12 cellular contexts compared by ENCODE assay signal in genomic region chr1:28326980-28327379, GRCh38. TPM values are rescaled to one million over a fixed set of nuclear protein-coding genes. Genes with fewer than 3 reads are reported as not detected.
DNase-seq lines count a peak whose midpoint lies in the region; ATAC-seq and TF ChIP-seq lines count a peak whose summit lies in the region.
"Had no signal": no experiment of that assay in that cellular context is flagged by ENCODE, and none has a peak within 500 bp of the region (broad histone marks: within the 10 kb centered on the region; RNA-seq: fewer than 3 reads in every experiment).

No MANE protein-coding gene starts in this region.

- peaks cover 26 to 45% of the 10 kb centered on the region in 2 donors for H3K4me1 Mint-ChIP-seq in stimulated activated naive B cell treated with anti-CD40 and anti-IgM and Interleukin-4, amounts not matched to agents 10 μg/mL and 1 μg/mL and 100 μg/mL, for 72 hours
- H3K4me1 Mint-ChIP-seq in effector memory CD8-positive, alpha-beta T cell (ENCODE audit: low read depth in 2 of 2): peaks cover 13% of the 10 kb centered on the region in 2 donors

- BruUV-seq in PC-3 (replicated peaks; lab: Mats Ljungman, UMichigan): no TSS peak

- peaks cover 12% of the 10 kb centered on the region for H3K79me2 ChIP-seq in PC-3 (ENCODE audit: low read length)

- TF ChIP-seq CTCF in PC-3 (conservative IDR thresholded peaks at IDR 0.05; ENCODE audit: low read depth, low read length): no peak

- H4K20me1 ChIP-seq in PC-3 (ENCODE audit: low read length): no peaks in the 10 kb centered on the region

- CTCF ChIA-PET in PC-3 (lab: Charles Lee): no interaction called here

- peak overlapping the region; percentile 99 for H3K27ac Mint-ChIP-seq in stimulated activated naive B cell treated with anti-CD40 and anti-IgM and Interleukin-4, amounts not matched to agents 10 μg/mL and 1 μg/mL and 100 μg/mL, for 72 hours
- no peak overlapping the region for H3K27ac Mint-ChIP-seq in effector memory CD8-positive, alpha-beta T cell

- H3K9ac ChIP-seq in PC-3 (ENCODE audit: low read length): no peak overlapping the region
- no peak overlapping the region for H3K9ac ChIP-seq in duodenal mucosa (ENCODE audit: low read depth in 1 of 2, low read length in 2 of 2)

- H3K4me3 ChIP-seq in PC-3 (ENCODE audit: low read length) (no peak overlapping the region), duodenal mucosa (ENCODE audit: low read depth in 1 of 2, low read length in 2 of 2) (no peak overlapping the region)
- H3K4me3 ChIP-seq: smooth muscle cell had no signal

- no peaks in the 10 kb centered on the region for H3F3A ChIP-seq in PC-3 (ENCODE audit: low read length, unreplicated experiment)

- ATAC-seq in PC-3: no peak
- peak; percentile 23 to 28 for ATAC-seq in stimulated activated naive B cell treated with anti-CD40 and anti-IgM and Interleukin-4, amounts not matched to agents 10 μg/mL and 1 μg/mL and 100 μg/mL, for 72 hours (replicated peaks)
- no peak for ATAC-seq in effector memory CD8-positive, alpha-beta T cell (replicated peaks)
- ATAC-seq: Panc1 had no signal

- no peaks in the 10 kb centered on the region for H3K36me3 ChIP-seq in PC-3 (ENCODE audit: low read depth, low read length)
- peaks cover 3 to 9% of the 10 kb centered on the region in 2 donors for H3K36me3 ChIP-seq in duodenal mucosa (ENCODE audit: control insufficient read depth in 1 of 2, insufficient read depth in 2 of 2, low read length in 2 of 2)

- intact Hi-C loops in PC-3 (cut with micrococcal nuclease): loop anchor here (5.0 kb wide), 1 partner anchor 80 kb away; no protein-coding TSS in a partner anchor

- H3K27ac ChIP-seq in PC-3 (ENCODE audit: low read length): no peak overlapping the region
- H3K27ac ChIP-seq in duodenal mucosa (ENCODE audit: low read depth, low read length): peak overlapping the region; percentile 54
- H3K27ac ChIP-seq: WERI-Rb-1 had no signal

- H3K4me2 ChIP-seq in PC-3 (ENCODE audit: low read length): no peak overlapping the region
- H3K4me2 ChIP-seq: smooth muscle cell had no signal

- H3K4me1 ChIP-seq in PC-3 (ENCODE audit: insufficient read depth, low read length) (peaks cover 15% of the 10 kb centered on the region; the same call in 1 of the 2 replicates), duodenal mucosa (ENCODE audit: control insufficient read depth in 1 of 2, insufficient read depth in 2 of 2, low read length in 2 of 2) (peaks cover 34 to 39% of the 10 kb centered on the region in 2 donors)

- no peaks in the 10 kb centered on the region for H3K27me3 ChIP-seq in PC-3 (ENCODE audit: low read length)
- H3K27me3 ChIP-seq in duodenal mucosa (ENCODE audit: control insufficient read depth in 1 of 2, insufficient read depth in 2 of 2, low read length in 2 of 2): no peaks in the 10 kb centered on the region

- peak; percentile 7 for DNase-seq in activated T-cell treated with anti-CD3 and anti-CD28 coated beads for 48 hours (ENCODE audit: low read depth)
- no peak for DNase-seq in activated T-cell treated with anti-CD3 and anti-CD28 coated beads for 4 hours
- peak; percentile 59 for DNase-seq in PC-3
- DNase-seq in stimulated activated naive B cell treated with anti-CD40 and anti-IgM and Interleukin-4, amounts not matched to agents 10 μg/mL and 1 μg/mL and 100 μg/mL, for 72 hours: no peak
- no peak for DNase-seq in effector memory CD8-positive, alpha-beta T cell
- no peak for DNase-seq in NCI-H2227 treated with DMSO at 0.1 percent for 48 hours (lab: John Stamatoyannopoulos, UW)
- DNase-seq in DMS79 (lab: John Stamatoyannopoulos, UW): no peak
- DNase-seq: NCI-H2029 treated with DMSO at 0.1 percent for 48 hours, WERI-Rb-1 had no signal

- peaks cover 7 to 17% of the 10 kb centered on the region in 2 donors for H3K36me3 Mint-ChIP-seq in stimulated activated naive B cell treated with anti-CD40 and anti-IgM and Interleukin-4, amounts not matched to agents 10 μg/mL and 1 μg/mL and 100 μg/mL, for 72 hours
- peaks cover 31% of the 10 kb centered on the region for H3K36me3 Mint-ChIP-seq in effector memory CD8-positive, alpha-beta T cell (ENCODE audit: insufficient read depth)

- no peaks in the 10 kb centered on the region for H3K9me2 ChIP-seq in PC-3 (replicated peaks; ENCODE audit: low read length)

- H3K4me3 Mint-ChIP-seq in stimulated activated naive B cell treated with anti-CD40 and anti-IgM and Interleukin-4, amounts not matched to agents 10 μg/mL and 1 μg/mL and 100 μg/mL, for 72 hours: no peak overlapping the region
- no peak overlapping the region for H3K4me3 Mint-ChIP-seq in effector memory CD8-positive, alpha-beta T cell

- H3K27me3 Mint-ChIP-seq in stimulated activated naive B cell treated with anti-CD40 and anti-IgM and Interleukin-4, amounts not matched to agents 10 μg/mL and 1 μg/mL and 100 μg/mL, for 72 hours: no peaks in the 10 kb centered on the region
- H3K27me3 Mint-ChIP-seq in effector memory CD8-positive, alpha-beta T cell: no peaks in the 10 kb centered on the region

- H3K9me3 ChIP-seq in PC-3 (ENCODE audit: low read length): no peaks in the 10 kb centered on the region
- no peaks in the 10 kb centered on the region for H3K9me3 ChIP-seq in duodenal mucosa (ENCODE audit: control insufficient read depth in 1 of 2, low read length in 2 of 2)

- H3K9me3 Mint-ChIP-seq in stimulated activated naive B cell treated with anti-CD40 and anti-IgM and Interleukin-4, amounts not matched to agents 10 μg/mL and 1 μg/mL and 100 μg/mL, for 72 hours: no peaks in the 10 kb centered on the region
- H3K9me3 Mint-ChIP-seq in effector memory CD8-positive, alpha-beta T cell: no peaks in the 10 kb centered on the region

- H2AFZ ChIP-seq in PC-3 (ENCODE audit: low read length): no peak overlapping the region

- POLR2A ChIA-PET in PC-3 (lab: Charles Lee; ENCODE audit: unreplicated experiment): interaction anchor here (0.5 kb wide), 1 partner anchor 550 kb away, joined by 5 read pairs; no protein-coding TSS in a partner anchor

RNA-seq across cellular contexts. Expression of gene MED18, which starts 1.9 kb away (rescaled TPM):
- 10.1 and 13.6 TPM in 2 replicates for total RNA-seq in PC-3 (2014; rRNA removed)

RNA-seq across cellular contexts. Expression of gene PHACTR4, which starts 42.6 kb away (rescaled TPM):
- total RNA-seq in PC-3 (2014; rRNA removed): 9.1 and 12.7 TPM in 2 replicates

Comparison
In these comparisons a context has a peak if more than half of its experiments do, and no peak if none do; other contexts are left out.
1. DNase-seq: peak in activated T-cell treated with anti-CD3 and anti-CD28 coated beads for 48 hours (single experiment) and PC-3 (single experiment); none in activated T-cell treated with anti-CD3 and anti-CD28 coated beads for 4 hours (single experiment), stimulated activated naive B cell treated with anti-CD40 and anti-IgM and Interleukin-4, amounts not matched to agents 10 μg/mL and 1 μg/mL and 100 μg/mL, for 72 hours (single experiment), effector memory CD8-positive, alpha-beta T cell (0 of 3), NCI-H2227 treated with DMSO at 0.1 percent for 48 hours (single experiment) and DMS79 (single experiment).
2. ATAC-seq: peak in stimulated activated naive B cell treated with anti-CD40 and anti-IgM and Interleukin-4, amounts not matched to agents 10 μg/mL and 1 μg/mL and 100 μg/mL, for 72 hours (2 of 2); none in PC-3 (single experiment) and effector memory CD8-positive, alpha-beta T cell (single experiment).